ENCODE assay signal across 19 cellular contexts in the genomic region with DNA sequence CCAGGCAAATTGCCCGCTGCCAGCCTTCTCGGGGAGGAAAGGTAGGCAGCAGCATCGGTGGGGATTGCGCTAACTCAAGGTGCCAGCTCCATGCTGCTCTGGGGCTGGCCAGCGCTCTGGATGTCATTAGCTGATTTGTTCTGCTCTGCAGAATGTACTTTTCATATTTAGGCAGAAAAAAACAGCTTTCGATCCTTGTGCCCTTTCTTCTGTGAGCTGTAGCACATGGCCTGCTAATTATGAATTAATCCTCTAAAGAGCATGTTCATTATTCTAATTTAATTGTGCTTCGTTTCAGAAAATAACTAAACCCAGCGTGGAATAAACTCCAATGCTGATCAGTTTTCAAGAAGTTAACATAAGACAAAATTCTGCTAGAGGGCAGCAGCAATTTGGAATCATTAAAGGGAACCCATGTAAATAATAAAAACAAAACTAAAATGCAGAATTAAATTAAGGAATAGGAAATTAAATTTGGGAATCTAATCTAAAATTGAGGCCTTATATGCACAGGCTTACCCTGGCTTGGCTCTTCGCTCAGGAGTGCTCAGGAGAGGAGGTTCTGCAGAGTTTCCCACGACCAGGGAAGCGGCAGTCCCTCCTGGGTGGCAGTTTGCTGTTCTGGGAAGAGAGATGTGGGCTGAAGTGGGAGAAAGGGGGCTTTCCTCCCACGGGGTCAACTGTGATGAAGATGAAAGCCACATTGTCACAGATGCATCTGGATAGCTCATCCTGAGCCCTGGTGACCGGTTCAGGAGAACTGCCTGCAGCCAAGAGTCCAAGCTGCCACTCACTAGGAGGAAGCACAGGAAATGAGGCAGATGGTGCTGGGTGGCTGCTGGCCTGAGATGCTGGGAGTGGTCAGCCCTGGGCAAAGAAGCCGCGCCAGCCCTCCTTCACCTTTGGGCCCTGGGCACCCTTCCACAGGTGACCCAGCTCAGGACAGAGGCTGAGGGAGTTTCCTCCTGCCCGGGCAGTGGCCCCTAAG.
DNase-seq lines count a peak whose midpoint lies in the region; ATAC-seq and TF ChIP-seq lines count a peak whose summit lies in the region.
"Had no signal": no experiment of that assay in that cellular context is flagged by ENCODE, and none has a peak within 500 bp of the region (broad histone marks: within the 10 kb centered on the region; RNA-seq: fewer than 3 reads in every experiment).

No MANE protein-coding gene starts in this region.

- WGBS in heart right ventricle, 2 donors = 80 to 81% methylated on average over 16 of the region's 16 CpGs
- 86% methylated on average over 13 of the region's 16 CpGs for WGBS in suprapubic skin

- TF ChIP-seq POLR2A in suprapubic skin (IDR thresholded peaks at IDR 0.05) = no peak

- in situ Hi-C loops in brain microvascular endothelial cell (cut with HindIII; ENCODE audit: low pct_ligation_motif_present, low sequenced_read_pairs) = no loop called here

- H3K4me3 ChIP-seq in heart right ventricle (no peak overlapping the region), brain microvascular endothelial cell (ENCODE audit: low read depth, low read length) (no peak overlapping the region), suprapubic skin (no peak overlapping the region)
- H3K4me3 ChIP-seq: esophagus squamous epithelium, stomach had no signal

- H3K27me3 ChIP-seq in heart right ventricle (no peaks in the 10 kb centered on the region), brain microvascular endothelial cell (replicated peaks) (no peaks in the 10 kb centered on the region), suprapubic skin (no peaks in the 10 kb centered on the region)
- H3K27me3 ChIP-seq: esophagus squamous epithelium, stomach had no signal

- ATAC-seq in heart right ventricle = peak in 5 of 8 donors; percentile 23 to 53 (median 35)
- ATAC-seq: left lobe of liver had no signal

- H3K36me3 Mint-ChIP-seq in mesothelial cell of epicardium = no peaks in the 10 kb centered on the region

- peak overlapping the region; percentile 32 for H3K27ac Mint-ChIP-seq in mesothelial cell of epicardium
- H3K27ac Mint-ChIP-seq: activated CD4-positive, alpha-beta T cell treated with anti-CD3 and anti-CD28 coated beads, Interleukin-2, amount 10 ng/mL, durations not matched to agents 7 days and 5 days; CD4-positive, alpha-beta T cell had no signal

- H3K4me1 ChIP-seq in heart right ventricle (peaks cover 0 to 18% (median 5%) of the 10 kb centered on the region in 9 donors), suprapubic skin (no peaks in the 10 kb centered on the region)

- TF ChIP-seq EP300 in suprapubic skin (IDR thresholded peaks at IDR 0.05) = no peak

- no peak for DNase-seq in heart right ventricle
- DNase-seq in cardiac septum (ENCODE audit: low spot score) = no peak
- peak in 1 of 61 donors; percentile 47 for DNase-seq in caudate nucleus (lab: John Stamatoyannopoulos, UW)
- DNase-seq in mesothelial cell of epicardium (ENCODE audit: low spot score in 2 of 2, unreplicated experiment in 2 of 2) = no peak
- no peak for DNase-seq in epidermal melanocyte (ENCODE audit: insufficient read length, low spot score)
- DNase-seq in dedifferentiated amniotic fluid mesenchymal stem cell (ENCODE audit: extremely low spot score) = no peak
- no peak for DNase-seq in brain microvascular endothelial cell
- no peak for DNase-seq in suprapubic skin (ENCODE audit: low spot score in 2 of 2)
- DNase-seq: activated CD4-positive, alpha-beta T cell treated with anti-CD3 and anti-CD28 coated beads, Interleukin-2, amount 10 ng/mL, durations not matched to agents 7 days and 5 days; activated CD8-positive, alpha-beta memory T cell treated with anti-CD3 and anti-CD28 coated beads, Interleukin-2, amount 50 U/mL, for 4 hours; CD4-positive, alpha-beta T cell; DMS153; esophagus squamous epithelium; GF-D8; NCI-H1105; NCI-H748 treated with DMSO at 0.1 percent for 48 hours; stomach had no signal

- intact Hi-C loops in heart right ventricle (cut with DNase I) = no loop called here
- intact Hi-C loops in cardiac septum (cut with DNase I) = loop anchor here (5.0 kb wide), 1 partner anchor 82 kb away; no protein-coding TSS in a partner anchor

- peak overlapping the region in 2 of 10 donors; percentile 3 to 26 for H3K27ac ChIP-seq in heart right ventricle
- H3K27ac ChIP-seq in caudate nucleus (ENCODE audit: low read depth, low read length) = peak overlapping the region; percentile 37
- no peak overlapping the region for H3K27ac ChIP-seq in brain microvascular endothelial cell
- no peak overlapping the region for H3K27ac ChIP-seq in suprapubic skin
- H3K27ac ChIP-seq: esophagus squamous epithelium, stomach had no signal

- peaks cover 50% of the 10 kb centered on the region for H3K4me1 Mint-ChIP-seq in mesothelial cell of epicardium

- H3K9me3 ChIP-seq in heart right ventricle (no peaks in the 10 kb centered on the region), suprapubic skin (no peaks in the 10 kb centered on the region)
- H3K9me3 ChIP-seq: esophagus squamous epithelium, stomach had no signal

- TF ChIP-seq CTCF in heart right ventricle (IDR thresholded peaks at IDR 0.05) = peak in 1 of 9 donors; percentile 14
- TF ChIP-seq CTCF in mesothelial cell of epicardium (IDR thresholded peaks at IDR 0.05; ENCODE audit: unreplicated experiment) = no peak
- TF ChIP-seq CTCF in brain microvascular endothelial cell (IDR thresholded peaks at IDR 0.05; ENCODE audit: low read depth, low read length, missing control alignments) = no peak
- TF ChIP-seq CTCF in suprapubic skin (IDR thresholded peaks at IDR 0.05) = no peak

- H3K9me3 Mint-ChIP-seq in mesothelial cell of epicardium = no peaks in the 10 kb centered on the region
- H3K9me3 Mint-ChIP-seq: activated CD4-positive, alpha-beta T cell treated with anti-CD3 and anti-CD28 coated beads, Interleukin-2, amount 10 ng/mL, durations not matched to agents 7 days and 5 days; activated naive CD8-positive, alpha-beta T cell treated with anti-CD3 and anti-CD28 coated beads, Interleukin-2, amount 50 U/mL, for 24 hours; CD4-positive, alpha-beta T cell had no signal

- H3K36me3 ChIP-seq in heart right ventricle (no peaks in the 10 kb centered on the region), brain microvascular endothelial cell (replicated peaks) (no peaks in the 10 kb centered on the region), suprapubic skin (no peaks in the 10 kb centered on the region)
- H3K36me3 ChIP-seq: esophagus squamous epithelium, stomach had no signal

- H3K27me3 Mint-ChIP-seq in mesothelial cell of epicardium (ENCODE audit: low read depth) = peaks cover under 1% of the 10 kb centered on the region

- no peak overlapping the region for H3K4me3 Mint-ChIP-seq in mesothelial cell of epicardium
- H3K4me3 Mint-ChIP-seq: activated CD4-positive, alpha-beta T cell treated with anti-CD3 and anti-CD28 coated beads, Interleukin-2, amount 10 ng/mL, durations not matched to agents 7 days and 5 days; activated naive CD8-positive, alpha-beta T cell treated with anti-CD3 and anti-CD28 coated beads, Interleukin-2, amount 50 U/mL, for 24 hours; CD4-positive, alpha-beta T cell had no signal
